8 cellular contexts compared by ENCODE assay signal in genomic region chr13:43785681-43786471, GRCh38. TPM values are rescaled to one million over a fixed set of nuclear protein-coding genes. Genes with fewer than 3 reads are reported as not detected.
DNase-seq lines count a peak whose midpoint lies in the region; ATAC-seq, FAIRE-seq and TF ChIP-seq lines count a peak whose summit lies in the region.

No MANE protein-coding gene starts in this region.

- POLR2A ChIA-PET in Caco-2 (lab: Charles Lee): interaction anchor here (0.6 to 1.2 kb wide), 3 partner anchors 63 to 599 kb away, joined by 3 to 4 read pairs (median 3); no protein-coding TSS in a partner anchor

- peak overlapping the region; percentile 93 for H3K4me3 Mint-ChIP-seq in Caco-2 (ENCODE audit: unreplicated experiment)

- no peak for FAIRE-seq in D721Med (lab: Jason Lieb, UNC)

- CTCF ChIA-PET in Caco-2 (lab: Charles Lee): interaction anchor here (0.6 to 1.3 kb wide), 8 partner anchors 19 to 517 kb away, joined by 3 to 7 read pairs (median 4); no protein-coding TSS in a partner anchor

- H3K27me3 ChIP-seq in Caco-2 (replicated peaks; ENCODE audit: control insufficient read depth, insufficient read depth, low read length) (no peaks in the 10 kb centered on the region), skeletal muscle tissue (ENCODE audit: control insufficient read depth in 3 of 3, insufficient read depth in 3 of 3, low read length in 3 of 3) (peaks cover 0 to 8% (median 0%) of the 10 kb centered on the region in 3 donors)

- H3K27me3 Mint-ChIP-seq in Caco-2 (ENCODE audit: insufficient read depth, unreplicated experiment): no peaks in the 10 kb centered on the region

- intact Hi-C loops in Caco-2 (cut with micrococcal nuclease; ENCODE audit: unreplicated experiment): loop anchor here (1.0 to 10.0 kb wide), 5 partner anchors 17 to 231 kb away; partner anchors contain the start of genes CCDC122 and LACC1

- DNase-seq in Caco-2: peak; percentile 93 to 94
- DNase-seq in SK-N-DZ (ENCODE audit: low spot score): peak; percentile 91
- peak; percentile 78 for DNase-seq in choroid plexus epithelial cell (ENCODE audit: low read depth)
- peak; percentile 76 for DNase-seq in islet precursor cell
- DNase-seq in D721Med (ENCODE audit: insufficient read length, low spot score): no peak

- no peaks in the 10 kb centered on the region for H3K9me3 Mint-ChIP-seq in Caco-2 (ENCODE audit: unreplicated experiment)

- H3K36me3 ChIP-seq in Caco-2 (ENCODE audit: control insufficient read depth, insufficient read depth, low read length) (no peaks in the 10 kb centered on the region), skeletal muscle tissue (ENCODE audit: control insufficient read depth in 3 of 3, insufficient read depth in 3 of 3, low read length in 3 of 3) (no peaks in the 10 kb centered on the region)

- H3K27ac Mint-ChIP-seq in Caco-2 (ENCODE audit: unreplicated experiment): peak overlapping the region; percentile 88

- H3K4me1 ChIP-seq in Caco-2: peaks cover 9% of the 10 kb centered on the region
- H3K4me1 ChIP-seq in skeletal muscle tissue (ENCODE audit: control insufficient read depth in 3 of 3, insufficient read depth in 3 of 3, low read length in 3 of 3): peaks cover 12 to 17% (median 13%) of the 10 kb centered on the region in 3 donors

- peak overlapping the region; percentile 57 to 73 (median 66) for H3K9ac ChIP-seq in skeletal muscle tissue (ENCODE audit: low read depth in 1 of 3, low read length in 3 of 3)

- H3K27ac ChIP-seq in skeletal muscle tissue (ENCODE audit: low read depth, low read length): peak overlapping the region; percentile 56

- H3K36me3 Mint-ChIP-seq in Caco-2 (ENCODE audit: insufficient read depth, unreplicated experiment): peaks cover 6% of the 10 kb centered on the region

- ATAC-seq in HG02759 (IDR thresholded peaks at IDR 0.05; ENCODE audit: unreplicated experiment): peak; percentile 39
- no peak for ATAC-seq in GM18873 (IDR thresholded peaks at IDR 0.05; ENCODE audit: low FRiP score, unreplicated experiment)

- H3K9me3 ChIP-seq in Caco-2: no peaks in the 10 kb centered on the region
- H3K9me3 ChIP-seq in skeletal muscle tissue (ENCODE audit: control insufficient read depth in 3 of 3, low read length in 3 of 3): no peaks in the 10 kb centered on the region

- BruUV-seq in Caco-2 (replicated peaks; lab: Mats Ljungman, UMichigan): no TSS peak

- H3K4me1 Mint-ChIP-seq in Caco-2 (ENCODE audit: low read depth, unreplicated experiment): peaks cover 15% of the 10 kb centered on the region

- H3K4me3 ChIP-seq in Caco-2 (ENCODE audit: low read depth, low read length): peak overlapping the region; percentile 84
- H3K4me3 ChIP-seq in choroid plexus epithelial cell (ENCODE audit: low read depth, low read length): peak overlapping the region; percentile 65
- peak overlapping the region; percentile 77 to 81 (median 80) for H3K4me3 ChIP-seq in skeletal muscle tissue (ENCODE audit: low read length in 3 of 3)

- TF ChIP-seq CTCF in Caco-2 (IDR thresholded peaks at IDR 0.05; ENCODE audit: insufficient read depth in 1 of 2, low read depth in 1 of 2, low read length in 1 of 2, severe bottlenecking in 1 of 2, unreplicated experiment in 1 of 2) (no peak), choroid plexus epithelial cell (conservative IDR thresholded peaks at IDR 0.05; ENCODE audit: low read depth, low read length) (no peak), D721Med (IDR thresholded peaks at IDR 0.05; ENCODE audit: insufficient read depth, missing control alignments) (no peak)

RNA-seq across cellular contexts. Expression of gene ENOX1, which starts 0.9 kb away (rescaled TPM):
- 9.1 and 10.4 TPM in 2 replicates for total RNA-seq in Caco-2 (2022)
- polyA plus RNA-seq in SK-N-DZ (2014; cell fraction: cytosol; rRNA removed): 30.9 and 31.8 TPM in 2 replicates
- 14.9 and 17.1 TPM in 2 replicates for polyA plus RNA-seq in SK-N-DZ (2014; cell fraction: nucleus; rRNA removed)
- 11.5 TPM for total RNA-seq in skeletal muscle tissue
